ENCODE assay signal across 8 cellular contexts in genomic region chr4:86892639-86892965, GRCh38. TPM values are rescaled to one million over a fixed set of nuclear protein-coding genes. Genes with fewer than 3 reads are reported as not detected.
DNase-seq lines count a peak whose midpoint lies in the region; ATAC-seq, FAIRE-seq and TF ChIP-seq lines count a peak whose summit lies in the region.

No MANE protein-coding gene starts in this region.

- H3K4me3 ChIP-seq in HFF-Myc (replicated peaks; ENCODE audit: low read depth, low read length): peak overlapping the region; percentile 50
- peak overlapping the region; percentile 68 to 75 for H3K4me3 ChIP-seq in kidney (ENCODE audit: low read length in 2 of 2)
- H3K4me3 ChIP-seq in thymus (ENCODE audit: low read length): peak overlapping the region; percentile 59

- peaks cover 5% of the 10 kb centered on the region for H3K4me1 Mint-ChIP-seq in activated naive CD4-positive, alpha-beta T cell treated with anti-CD3 and anti-CD28 coated beads, Interleukin-2, amount 50 U/mL, for 24 hours

- DNase-seq in AG08395 (ENCODE audit: low spot score): peak; percentile 18
- no peak for DNase-seq in HFF-Myc (ENCODE audit: extremely low read depth, low read depth)
- DNase-seq in kidney: no peak
- no peak for DNase-seq in activated gamma-delta T cell treated with Interleukin-2 at 50 U/mL for 16 hours
- no peak for DNase-seq in AG20443 (ENCODE audit: low spot score)

- H3K9me3 Mint-ChIP-seq in activated naive CD4-positive, alpha-beta T cell treated with anti-CD3 and anti-CD28 coated beads, Interleukin-2, amount 50 U/mL, for 24 hours: no peaks in the 10 kb centered on the region

- H3K27ac ChIP-seq in kidney (ENCODE audit: low read depth in 2 of 2, low read length in 2 of 2) (peak overlapping the region; percentile 57 to 85), thymus (ENCODE audit: low read depth) (peak overlapping the region; percentile 71)

- ATAC-seq in HG03432 (IDR thresholded peaks at IDR 0.05; ENCODE audit: unreplicated experiment): no peak

- 12% methylated on average over 13 of the region's 13 CpGs for WGBS in thymus

- H3K4me1 ChIP-seq in kidney (ENCODE audit: control insufficient read depth in 1 of 2, insufficient read depth in 1 of 2, low read depth in 1 of 2, low read length in 2 of 2) (peaks cover 0 to 2% of the 10 kb centered on the region in 2 donors), thymus (ENCODE audit: control insufficient read depth, insufficient read depth, low read length) (peaks cover 5% of the 10 kb centered on the region)

- no peak for TF ChIP-seq CTCF in HFF-Myc (IDR thresholded peaks at IDR 0.05; ENCODE audit: low read depth, low read length, missing control alignments)
- no peak for TF ChIP-seq CTCF in kidney (IDR thresholded peaks at IDR 0.05; ENCODE audit: borderline replicate concordance, extremely low read depth, insufficient read depth)

- no peaks in the 10 kb centered on the region for H3K27me3 ChIP-seq in thymus (ENCODE audit: control insufficient read depth, insufficient read depth)

- H3K27ac Mint-ChIP-seq in activated naive CD4-positive, alpha-beta T cell treated with anti-CD3 and anti-CD28 coated beads, Interleukin-2, amount 50 U/mL, for 24 hours: no peak overlapping the region

- H3K36me3 Mint-ChIP-seq in activated naive CD4-positive, alpha-beta T cell treated with anti-CD3 and anti-CD28 coated beads, Interleukin-2, amount 50 U/mL, for 24 hours: peaks cover 5% of the 10 kb centered on the region

- no peaks in the 10 kb centered on the region for H3K9me3 ChIP-seq in kidney (ENCODE audit: control insufficient read depth in 1 of 2, low read length in 2 of 2)
- H3K9me3 ChIP-seq in thymus (ENCODE audit: control insufficient read depth): no peaks in the 10 kb centered on the region

- FAIRE-seq in kidney (lab: Jason Lieb, UNC): no peak

- peak overlapping the region; percentile 78 for H3K4me3 Mint-ChIP-seq in activated naive CD4-positive, alpha-beta T cell treated with anti-CD3 and anti-CD28 coated beads, Interleukin-2, amount 50 U/mL, for 24 hours

- intact Hi-C loops in kidney (cut with DNase I): loop anchor here (5.0 kb wide), 1 partner anchor 390 kb away; no protein-coding TSS in a partner anchor

- H3K9ac ChIP-seq in kidney (ENCODE audit: low read length in 2 of 2): peak overlapping the region; percentile 26 to 91

- H3K36me3 ChIP-seq in kidney (ENCODE audit: control insufficient read depth in 1 of 2, insufficient read depth in 2 of 2, low read length in 2 of 2) (no peaks in the 10 kb centered on the region), thymus (ENCODE audit: control insufficient read depth, insufficient read depth) (no peaks in the 10 kb centered on the region)

- peaks cover 24% of the 10 kb centered on the region for H3K27me3 Mint-ChIP-seq in activated naive CD4-positive, alpha-beta T cell treated with anti-CD3 and anti-CD28 coated beads, Interleukin-2, amount 50 U/mL, for 24 hours

RNA-seq across cellular contexts. Expression of gene C4orf36, which starts 0.4 kb away (rescaled TPM):
- total RNA-seq in kidney: 2.0 TPM
- polyA plus RNA-seq in kidney (ENCODE audit: insufficient read depth, low read depth, low replicate concordance): not detected
- 0.82 TPM for polyA plus RNA-seq in thymus

RNA-seq across cellular contexts. Expression of gene AFF1, which starts 42.2 kb away (rescaled TPM):
- 187 TPM for total RNA-seq in kidney
- 13.4 TPM for polyA plus RNA-seq in kidney (ENCODE audit: insufficient read depth, low read depth, low replicate concordance)
- 12.3 TPM for polyA plus RNA-seq in thymus

RNA-seq across cellular contexts. Expression of gene SLC10A6, which starts 43.4 kb away (rescaled TPM):
- 1.4 TPM for total RNA-seq in kidney
- not detected for polyA plus RNA-seq in kidney (ENCODE audit: insufficient read depth, low read depth, low replicate concordance)
- 0.16 TPM for polyA plus RNA-seq in thymus
